ENCODE assay signal across 8 cellular contexts in genomic region chr7:85186521-85187241, GRCh38. TPM values are rescaled to one million over a fixed set of nuclear protein-coding genes. Genes with fewer than 3 reads are reported as not detected.
DNase-seq lines count a peak whose midpoint lies in the region; ATAC-seq and TF ChIP-seq lines count a peak whose summit lies in the region.

Gene SEMA3D (minus strand): TSS chr7:85187056. CDS start chr7:85121891, 65,165 bp downstream.

- H3K27ac Mint-ChIP-seq in activated naive CD8-positive, alpha-beta T cell treated with anti-CD3 and anti-CD28 coated beads for 36 hours: no peak within 1 kb of the TSS
- peak within 1 kb of the TSS; percentile 86 for H3K27ac Mint-ChIP-seq in osteocyte (ENCODE audit: unreplicated experiment)

- H3K27me3 Mint-ChIP-seq in activated naive CD8-positive, alpha-beta T cell treated with anti-CD3 and anti-CD28 coated beads for 36 hours: peaks cover 38% of the 10 kb centered on the region
- H3K27me3 Mint-ChIP-seq in osteocyte (ENCODE audit: unreplicated experiment): no peaks in the 10 kb centered on the region

- H3K4me1 ChIP-seq in cardiac muscle cell (ENCODE audit: low read depth): peaks cover 3% of the 10 kb centered on the region

- peaks cover 54% of the 10 kb centered on the region for H3K27me3 ChIP-seq in cardiac muscle cell

- no peak within 1 kb of the TSS for H3K27ac ChIP-seq in cardiac muscle cell

- H3K4me1 Mint-ChIP-seq in activated naive CD8-positive, alpha-beta T cell treated with anti-CD3 and anti-CD28 coated beads for 36 hours: peaks cover 5% of the 10 kb centered on the region
- H3K4me1 Mint-ChIP-seq in osteocyte (ENCODE audit: unreplicated experiment): peaks cover 23% of the 10 kb centered on the region

- H3K9me3 ChIP-seq in cardiac muscle cell (ENCODE audit: low read depth): no peaks in the 10 kb centered on the region

- no peaks in the 10 kb centered on the region for H3K9me3 Mint-ChIP-seq in activated naive CD8-positive, alpha-beta T cell treated with anti-CD3 and anti-CD28 coated beads for 36 hours
- H3K9me3 Mint-ChIP-seq in osteocyte (ENCODE audit: unreplicated experiment): no peaks in the 10 kb centered on the region

- H3K4me3 ChIP-seq in cardiac muscle cell: peak within 1 kb of the TSS; percentile 66

- ATAC-seq in GM19035 (IDR thresholded peaks at IDR 0.05; ENCODE audit: unreplicated experiment): peak; percentile 91
- ATAC-seq in HG03108 (IDR thresholded peaks at IDR 0.05; ENCODE audit: unreplicated experiment): peak; percentile 86

- H3K4me3 Mint-ChIP-seq in activated naive CD8-positive, alpha-beta T cell treated with anti-CD3 and anti-CD28 coated beads for 36 hours: no peak within 1 kb of the TSS
- H3K4me3 Mint-ChIP-seq in osteocyte (ENCODE audit: unreplicated experiment): peak within 1 kb of the TSS; percentile 87

- H3K36me3 Mint-ChIP-seq in activated naive CD8-positive, alpha-beta T cell treated with anti-CD3 and anti-CD28 coated beads for 36 hours: no peaks in the 10 kb centered on the region
- no peaks in the 10 kb centered on the region for H3K36me3 Mint-ChIP-seq in osteocyte (ENCODE audit: unreplicated experiment)

- DNase-seq in COR-L47 (lab: John Stamatoyannopoulos, UW): peak; percentile 77
- peak; percentile 7 for DNase-seq in NCI-H2196 treated with DMSO at 0.1 percent for 48 hours (lab: John Stamatoyannopoulos, UW; ENCODE audit: unreplicated experiment)
- DNase-seq in activated naive CD8-positive, alpha-beta T cell treated with anti-CD3 and anti-CD28 coated beads for 36 hours: peak; percentile 43
- DNase-seq in cardiac muscle cell (ENCODE audit: low read depth in 1 of 2, low spot score in 1 of 2): peak; percentile 90
- peak; percentile 97 for DNase-seq in osteocyte (ENCODE audit: extremely low spot score, unreplicated experiment)
- DNase-seq in HT-29 (ENCODE audit: low spot score): no peak

- no peaks in the 10 kb centered on the region for H3K36me3 ChIP-seq in cardiac muscle cell

- TF ChIP-seq CTCF in cardiac muscle cell (IDR thresholded peaks at IDR 0.05; ENCODE audit: low read depth, low read length) (peak; percentile 96), osteocyte (IDR thresholded peaks at IDR 0.05) (peak; percentile 98)

RNA-seq across cellular contexts. Expression of gene SEMA3D, which starts in this region (rescaled TPM):
- total RNA-seq in activated naive CD8-positive, alpha-beta T cell treated with anti-CD3 and anti-CD28 coated beads for 36 hours: not detected
- 3.7 and 6.2 TPM in 2 replicates for total RNA-seq in cardiac muscle cell
- 2.1 and 3.5 TPM in 2 replicates for polyA plus RNA-seq in cardiac muscle cell
- 18.6 and 19.4 TPM in 2 replicates for total RNA-seq in osteocyte
- total RNA-seq in HT-29 (2014; rRNA removed; shearing (Covaris generic)): not detected in 2 replicates

Comparison
In these comparisons a context has a peak if more than half of its experiments do, and no peak if none do; other contexts are left out.
1. Peak in DNase-seq in activated naive CD8-positive, alpha-beta T cell treated with anti-CD3 and anti-CD28 coated beads for 36 hours; RNA of the gene not detected or under 1 TPM.